1 cellular context compared by ENCODE assay signal in the genomic region with DNA sequence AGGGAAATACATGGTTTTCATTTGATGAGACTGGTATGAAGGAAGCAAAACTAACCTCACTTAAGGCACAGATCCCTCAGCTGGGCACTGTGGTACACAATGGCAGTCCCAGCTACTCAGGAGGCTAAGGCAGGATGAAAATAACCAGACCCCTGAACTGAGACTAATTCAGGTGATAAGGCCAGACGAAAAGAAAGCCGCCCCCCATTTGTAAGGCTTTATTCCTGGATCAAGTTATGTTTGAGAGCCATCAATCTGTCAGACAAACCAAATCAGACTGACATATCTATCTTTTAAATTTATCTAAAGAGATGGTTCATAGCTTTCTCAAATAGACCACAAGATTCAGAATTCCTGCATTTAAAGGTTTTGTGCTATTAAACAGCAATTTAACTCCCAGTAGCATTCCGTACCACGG.
TF ChIP-seq lines count a peak whose summit lies in the region.

No MANE protein-coding gene starts in this region.

TF ChIP-seq in SK-N-SH treated with all-trans-retinoic acid at 6 μM for 48 hours, 23 proteins besides CTCF, POLR2A, EP300 and RAD21 (continued from another document):
- TF ChIP-seq, protein P1, sequence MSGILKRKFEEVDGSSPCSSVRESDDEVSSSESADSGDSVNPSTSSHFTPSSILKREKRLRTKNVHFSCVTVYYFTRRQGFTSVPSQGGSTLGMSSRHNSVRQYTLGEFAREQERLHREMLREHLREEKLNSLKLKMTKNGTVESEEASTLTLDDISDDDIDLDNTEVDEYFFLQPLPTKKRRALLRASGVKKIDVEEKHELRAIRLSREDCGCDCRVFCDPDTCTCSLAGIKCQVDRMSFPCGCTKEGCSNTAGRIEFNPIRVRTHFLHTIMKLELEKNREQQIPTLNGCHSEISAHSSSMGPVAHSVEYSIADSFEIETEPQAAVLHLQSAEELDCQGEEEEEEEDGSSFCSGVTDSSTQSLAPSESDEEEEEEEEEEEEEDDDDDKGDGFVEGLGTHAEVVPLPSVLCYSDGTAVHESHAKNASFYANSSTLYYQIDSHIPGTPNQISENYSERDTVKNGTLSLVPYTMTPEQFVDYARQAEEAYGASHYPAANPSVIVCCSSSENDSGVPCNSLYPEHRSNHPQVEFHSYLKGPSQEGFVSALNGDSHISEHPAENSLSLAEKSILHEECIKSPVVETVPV (CRISPR knock-in tag; IDR thresholded peaks at IDR 0.05) = peak; percentile 48; the same call in 1 of the 2 replicates
- TF ChIP-seq TOX (CRISPR knock-in tag; IDR thresholded peaks at IDR 0.05; ENCODE audit: borderline replicate concordance) (no peak), ZNF8 (CRISPR knock-in tag; IDR thresholded peaks at IDR 0.05) (no peak), ZFP30 (CRISPR knock-in tag; IDR thresholded peaks at IDR 0.05) (no peak), ZNF70 (CRISPR knock-in tag; IDR thresholded peaks at IDR 0.05) (no peak), ZC3H10 (CRISPR knock-in tag; IDR thresholded peaks at IDR 0.05) (no peak), OSR1 (CRISPR knock-in tag; IDR thresholded peaks at IDR 0.05) (no peak), ISL1 (CRISPR knock-in tag; IDR thresholded peaks at IDR 0.05) (peak; percentile 94), PPARA (CRISPR knock-in tag; IDR thresholded peaks at IDR 0.05; ENCODE audit: borderline replicate concordance) (no peak), ARNTL (CRISPR knock-in tag; IDR thresholded peaks at IDR 0.05; ENCODE audit: borderline replicate concordance, low read depth) (no peak), BACH2 (CRISPR knock-in tag; IDR thresholded peaks at IDR 0.05; ENCODE audit: borderline replicate concordance) (no peak), SNAI2 (CRISPR knock-in tag; IDR thresholded peaks at IDR 0.05) (no peak), CSDC2 (CRISPR knock-in tag; IDR thresholded peaks at IDR 0.05) (no peak), GLIS3 (CRISPR knock-in tag; IDR thresholded peaks at IDR 0.05) (peak; percentile 45; the same call in 1 of the 2 replicates)
- TF ChIP-seq, protein P2, sequence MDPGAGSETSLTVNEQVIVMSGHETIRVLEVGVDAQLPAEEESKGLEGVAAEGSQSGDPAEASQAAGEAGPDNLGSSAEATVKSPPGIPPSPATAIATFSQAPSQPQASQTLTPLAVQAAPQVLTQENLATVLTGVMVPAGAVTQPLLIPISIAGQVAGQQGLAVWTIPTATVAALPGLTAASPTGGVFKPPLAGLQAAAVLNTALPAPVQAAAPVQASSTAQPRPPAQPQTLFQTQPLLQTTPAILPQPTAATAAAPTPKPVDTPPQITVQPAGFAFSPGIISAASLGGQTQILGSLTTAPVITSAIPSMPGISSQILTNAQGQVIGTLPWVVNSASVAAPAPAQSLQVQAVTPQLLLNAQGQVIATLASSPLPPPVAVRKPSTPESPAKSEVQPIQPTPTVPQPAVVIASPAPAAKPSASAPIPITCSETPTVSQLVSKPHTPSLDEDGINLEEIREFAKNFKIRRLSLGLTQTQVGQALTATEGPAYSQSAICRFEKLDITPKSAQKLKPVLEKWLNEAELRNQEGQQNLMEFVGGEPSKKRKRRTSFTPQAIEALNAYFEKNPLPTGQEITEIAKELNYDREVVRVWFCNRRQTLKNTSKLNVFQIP (CRISPR knock-in tag; IDR thresholded peaks at IDR 0.05; ENCODE audit: borderline replicate concordance, low read depth) = no peak
